In the genomic region with DNA sequence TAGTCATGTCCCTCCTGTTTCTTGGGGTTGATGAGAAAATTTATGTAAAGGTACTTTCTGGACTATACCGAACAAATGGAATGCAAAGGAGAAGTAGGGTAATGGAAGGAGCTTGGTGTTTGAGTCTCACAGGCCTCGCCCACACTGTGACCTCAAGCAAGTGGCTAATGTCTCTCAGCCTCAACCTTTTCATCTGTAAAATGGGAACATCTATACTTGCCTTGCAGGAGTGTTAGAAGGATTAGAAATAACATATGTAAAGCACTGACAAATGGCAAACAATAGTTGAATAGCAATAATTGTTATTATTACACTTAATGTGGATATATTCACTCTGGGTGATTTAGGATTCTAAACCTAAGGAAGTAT, we compare ENCODE assay signal across 1 cellular context.
A peak's percentile ranks its signal among the peaks of the same experiment; 100 is the strongest.
TF ChIP-seq lines count a peak whose summit lies in the region.

No MANE protein-coding gene starts in this region.

TF ChIP-seq in HepG2, 621 proteins besides CTCF, POLR2A, EP300 and RAD21:
- TF ChIP-seq ZMYM3 (CRISPR knock-in tag; IDR thresholded peaks at IDR 0.05): peak; percentile 26; the same call in 1 of the 2 replicates
- TF ChIP-seq KDM1A (CRISPR knock-in tag; IDR thresholded peaks at IDR 0.05): peak; percentile 42; the same call in 1 of the 2 replicates
- TF ChIP-seq ZNF629 (CRISPR knock-in tag; conservative IDR thresholded peaks at IDR 0.05): peak; percentile 92
- TF ChIP-seq CHD4 (IDR thresholded peaks at IDR 0.05; ENCODE audit: borderline replicate concordance, low read length): peak; percentile 40; the same call in 1 of the 2 replicates
- TF ChIP-seq, protein P1, sequence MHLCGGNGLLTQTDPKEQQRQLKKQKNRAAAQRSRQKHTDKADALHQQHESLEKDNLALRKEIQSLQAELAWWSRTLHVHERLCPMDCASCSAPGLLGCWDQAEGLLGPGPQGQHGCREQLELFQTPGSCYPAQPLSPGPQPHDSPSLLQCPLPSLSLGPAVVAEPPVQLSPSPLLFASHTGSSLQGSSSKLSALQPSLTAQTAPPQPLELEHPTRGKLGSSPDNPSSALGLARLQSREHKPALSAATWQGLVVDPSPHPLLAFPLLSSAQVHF (CRISPR knock-in tag; IDR thresholded peaks at IDR 0.05): no peak
- TF ChIP-seq ZNF484 (CRISPR knock-in tag; IDR thresholded peaks at IDR 0.05; ENCODE audit: borderline replicate concordance, low read depth): no peak
- TF ChIP-seq MEIS1 (CRISPR knock-in tag; IDR thresholded peaks at IDR 0.05; ENCODE audit: borderline replicate concordance): no peak
- TF ChIP-seq ZMAT3 (CRISPR knock-in tag; conservative IDR thresholded peaks at IDR 0.05): no peak
- TF ChIP-seq MAX (IDR thresholded peaks at IDR 0.05): no peak
